ENCODE assay signal across 1 cellular context in the genomic region with DNA sequence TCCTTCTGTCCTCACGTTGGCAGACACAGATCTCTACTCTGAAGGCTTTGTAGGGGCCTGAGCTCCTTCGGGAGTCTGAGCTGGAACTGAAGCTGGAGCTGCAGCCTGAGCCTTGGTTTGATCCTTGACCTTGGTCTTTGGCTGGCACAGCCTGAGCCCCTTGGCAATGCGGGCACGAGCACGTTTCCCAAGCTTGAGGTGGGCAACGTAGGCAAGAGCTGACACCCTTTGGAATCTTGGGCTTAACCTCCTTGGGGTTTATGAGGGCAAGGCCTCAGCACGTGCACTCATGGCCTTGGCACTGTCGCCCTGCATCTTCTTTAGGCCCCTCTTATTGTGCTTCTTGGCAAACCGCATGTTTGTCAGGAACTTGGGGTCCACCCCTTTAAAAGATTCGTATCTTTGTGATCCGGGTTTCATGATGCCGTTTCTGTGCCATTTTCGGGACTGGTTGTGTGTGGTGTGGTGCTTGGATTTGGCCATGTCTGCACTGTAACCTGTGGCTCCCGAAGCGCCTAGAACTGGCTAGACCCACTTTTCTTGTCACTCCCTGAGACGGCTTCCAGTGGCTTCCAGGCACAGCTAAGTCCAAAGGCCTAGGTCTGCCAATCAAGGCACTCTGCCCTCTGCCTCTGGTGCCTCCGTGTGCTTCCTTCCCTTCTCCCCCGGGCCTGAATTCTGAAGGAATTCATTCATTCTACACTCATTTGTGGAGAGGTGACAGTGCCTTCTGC.
TF ChIP-seq lines count a peak whose summit lies in the region.

No MANE protein-coding gene starts in this region.

TF ChIP-seq in K562, 482 proteins besides CTCF, POLR2A, EP300 and RAD21 (continued from another document):
- TF ChIP-seq, protein P1, sequence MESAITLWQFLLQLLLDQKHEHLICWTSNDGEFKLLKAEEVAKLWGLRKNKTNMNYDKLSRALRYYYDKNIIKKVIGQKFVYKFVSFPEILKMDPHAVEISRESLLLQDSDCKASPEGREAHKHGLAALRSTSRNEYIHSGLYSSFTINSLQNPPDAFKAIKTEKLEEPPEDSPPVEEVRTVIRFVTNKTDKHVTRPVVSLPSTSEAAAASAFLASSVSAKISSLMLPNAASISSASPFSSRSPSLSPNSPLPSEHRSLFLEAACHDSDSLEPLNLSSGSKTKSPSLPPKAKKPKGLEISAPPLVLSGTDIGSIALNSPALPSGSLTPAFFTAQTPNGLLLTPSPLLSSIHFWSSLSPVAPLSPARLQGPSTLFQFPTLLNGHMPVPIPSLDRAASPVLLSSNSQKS (CRISPR knock-in tag; IDR thresholded peaks at IDR 0.05), result no peak
- TF ChIP-seq SMAD4 (CRISPR knock-in tag; conservative IDR thresholded peaks at IDR 0.05) (peak; percentile 44; the same call in 1 of the 2 replicates), BRD4 (IDR thresholded peaks at IDR 0.05) (no peak), ZNF282 (CRISPR knock-in tag; IDR thresholded peaks at IDR 0.05) (no peak), KLF16 (IDR thresholded peaks at IDR 0.05) (no peak), ZNF134 (CRISPR knock-in tag; conservative IDR thresholded peaks at IDR 0.05) (no peak), LARP7 (IDR thresholded peaks at IDR 0.05) (no peak), NFIC (IDR thresholded peaks at IDR 0.05) (0 out of 2 replicates have a peak, but pooled peaks have one; percentile 3), SAP30 (IDR thresholded peaks at IDR 0.05; ENCODE audit: borderline replicate concordance, insufficient read depth, low read depth, low read length, poor library complexity, severe bottlenecking) (no peak), CBX1 (IDR thresholded peaks at IDR 0.05; ENCODE audit: low read depth) (no peak), MIER1 (IDR thresholded peaks at IDR 0.05; ENCODE audit: low read depth) (no peak), HNRNPUL1 (IDR thresholded peaks at IDR 0.05; ENCODE audit: low read length) (no peak), EP400 (IDR thresholded peaks at IDR 0.05) (no peak), NELFE (IDR thresholded peaks at IDR 0.05; ENCODE audit: insufficient read depth, insufficient read length) (no peak), TRIM28 (IDR thresholded peaks at IDR 0.05) (no peak), DMBX1 (CRISPR knock-in tag; IDR thresholded peaks at IDR 0.05; ENCODE audit: borderline replicate concordance) (peak; percentile 60), FOSL1 (tag; conservative IDR thresholded peaks at IDR 0.05) (no peak), CBFA2T2 (conservative IDR thresholded peaks at IDR 0.05) (no peak), GABPB2 (CRISPR knock-in tag; conservative IDR thresholded peaks at IDR 0.05) (no peak), HMG20A (CRISPR knock-in tag; conservative IDR thresholded peaks at IDR 0.05) (no peak), SUPT5H (IDR thresholded peaks at IDR 0.05) (no peak), SMC3 (conservative IDR thresholded peaks at IDR 0.05; ENCODE audit: insufficient read depth, low read depth, low read length) (no peak), SMAD3 (CRISPR knock-in tag; conservative IDR thresholded peaks at IDR 0.05) (no peak), EHMT2 (IDR thresholded peaks at IDR 0.05) (no peak), STAG1 (CRISPR knock-in tag; IDR thresholded peaks at IDR 0.05; ENCODE audit: borderline replicate concordance) (peak; percentile 25; the same call in 1 of the 2 replicates), HNRNPL (IDR thresholded peaks at IDR 0.05; ENCODE audit: low read depth, low read length) (0 out of 2 replicates have a peak, but pooled peaks have one; percentile 20), ETS2 (tag; IDR thresholded peaks at IDR 0.05; ENCODE audit: borderline replicate concordance, poor library complexity, severe bottlenecking) (no peak), RBM15 (IDR thresholded peaks at IDR 0.05; ENCODE audit: insufficient read depth, low read length) (no peak), POLR2G (IDR thresholded peaks at IDR 0.05; ENCODE audit: low read depth, low read length) (peak; percentile 45), NR4A1 (CRISPR knock-in tag; IDR thresholded peaks at IDR 0.05) (no peak), NR4A1 (tag; IDR thresholded peaks at IDR 0.05) (peak; percentile 57; the same call in 1 of the 2 replicates), ZNF212 (CRISPR knock-in tag; IDR thresholded peaks at IDR 0.05) (no peak), SP1 (CRISPR knock-in tag; IDR thresholded peaks at IDR 0.05) (0 out of 2 replicates have a peak, but pooled peaks have one; percentile 41), ILK (tag; IDR thresholded peaks at IDR 0.05; ENCODE audit: borderline replicate concordance, low read depth) (no peak), CXXC5 (CRISPR knock-in tag; IDR thresholded peaks at IDR 0.05) (peak; percentile 35), MAZ (CRISPR knock-in tag; conservative IDR thresholded peaks at IDR 0.05 in 1 of 2, IDR thresholded peaks at IDR 0.05 in 1 of 2) (0 out of 4 replicates have a peak, but pooled peaks of 1 of the 2 experiments have one; percentile 20), ADNP (tag; IDR thresholded peaks at IDR 0.05) (no peak), STAT5A (IDR thresholded peaks at IDR 0.05; ENCODE audit: borderline replicate concordance, low read length) (no peak), L3MBTL2 (IDR thresholded peaks at IDR 0.05) (peak; percentile 24; the same call in 1 of the 2 replicates), MYNN (IDR thresholded peaks at IDR 0.05) (0 out of 2 replicates have a peak, but pooled peaks have one; percentile 18), MYNN (CRISPR knock-in tag; IDR thresholded peaks at IDR 0.05) (no peak), YY1 (IDR thresholded peaks at IDR 0.05; ENCODE audit: borderline replicate concordance in 1 of 3, control insufficient read depth in 1 of 3, extremely low read depth in 1 of 3, insufficient read depth in 3 of 3, insufficient read length in 1 of 3, insufficient replicate concordance in 2 of 3, low read depth in 1 of 3, low read length in 2 of 3) (peak in 1 of 3 experiments; percentile 12), ZNF76 (CRISPR knock-in tag; IDR thresholded peaks at IDR 0.05; ENCODE audit: borderline replicate concordance) (0 out of 2 replicates have a peak, but pooled peaks have one; percentile 51), ZNF253 (CRISPR knock-in tag; conservative IDR thresholded peaks at IDR 0.05) (no peak), SAFB (IDR thresholded peaks at IDR 0.05; ENCODE audit: borderline replicate concordance, low read depth, low read length) (no peak), HEY1 (CRISPR knock-in tag; IDR thresholded peaks at IDR 0.05; ENCODE audit: borderline replicate concordance) (no peak), ZC3H4 (CRISPR knock-in tag; IDR thresholded peaks at IDR 0.05; ENCODE audit: borderline replicate concordance) (peak; percentile 60; the same call in 1 of the 2 replicates), SPI1 (IDR thresholded peaks at IDR 0.05; ENCODE audit: borderline replicate concordance, low read depth, low read length) (no peak)
- TF ChIP-seq, protein P2, sequence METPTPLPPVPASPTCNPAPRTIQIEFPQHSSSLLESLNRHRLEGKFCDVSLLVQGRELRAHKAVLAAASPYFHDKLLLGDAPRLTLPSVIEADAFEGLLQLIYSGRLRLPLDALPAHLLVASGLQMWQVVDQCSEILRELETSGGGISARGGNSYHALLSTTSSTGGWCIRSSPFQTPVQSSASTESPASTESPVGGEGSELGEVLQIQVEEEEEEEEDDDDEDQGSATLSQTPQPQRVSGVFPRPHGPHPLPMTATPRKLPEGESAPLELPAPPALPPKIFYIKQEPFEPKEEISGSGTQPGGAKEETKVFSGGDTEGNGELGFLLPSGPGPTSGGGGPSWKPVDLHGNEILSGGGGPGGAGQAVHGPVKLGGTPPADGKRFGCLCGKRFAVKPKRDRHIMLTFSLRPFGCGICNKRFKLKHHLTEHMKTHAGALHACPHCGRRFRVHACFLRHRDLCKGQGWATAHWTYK (CRISPR knock-in tag; IDR thresholded peaks at IDR 0.05), result 0 out of 2 replicates have a peak, but pooled peaks have one; percentile 39
- TF ChIP-seq, protein P3, sequence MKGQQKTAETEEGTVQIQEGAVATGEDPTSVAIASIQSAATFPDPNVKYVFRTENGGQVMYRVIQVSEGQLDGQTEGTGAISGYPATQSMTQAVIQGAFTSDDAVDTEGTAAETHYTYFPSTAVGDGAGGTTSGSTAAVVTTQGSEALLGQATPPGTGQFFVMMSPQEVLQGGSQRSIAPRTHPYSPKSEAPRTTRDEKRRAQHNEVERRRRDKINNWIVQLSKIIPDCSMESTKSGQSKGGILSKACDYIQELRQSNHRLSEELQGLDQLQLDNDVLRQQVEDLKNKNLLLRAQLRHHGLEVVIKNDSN (CRISPR knock-in tag; IDR thresholded peaks at IDR 0.05), result no peak
- TF ChIP-seq, protein P4, sequence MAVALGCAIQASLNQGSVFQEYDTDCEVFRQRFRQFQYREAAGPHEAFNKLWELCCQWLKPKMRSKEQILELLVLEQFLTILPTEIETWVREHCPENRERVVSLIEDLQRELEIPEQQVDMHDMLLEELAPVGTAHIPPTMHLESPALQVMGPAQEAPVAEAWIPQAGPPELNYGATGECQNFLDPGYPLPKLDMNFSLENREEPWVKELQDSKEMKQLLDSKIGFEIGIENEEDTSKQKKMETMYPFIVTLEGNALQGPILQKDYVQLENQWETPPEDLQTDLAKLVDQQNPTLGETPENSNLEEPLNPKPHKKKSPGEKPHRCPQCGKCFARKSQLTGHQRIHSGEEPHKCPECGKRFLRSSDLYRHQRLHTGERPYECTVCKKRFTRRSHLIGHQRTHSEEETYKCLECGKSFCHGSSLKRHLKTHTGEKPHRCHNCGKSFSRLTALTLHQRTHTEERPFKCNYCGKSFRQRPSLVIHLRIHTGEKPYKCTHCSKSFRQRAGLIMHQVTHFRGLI (CRISPR knock-in tag; IDR thresholded peaks at IDR 0.05), result no peak
- TF ChIP-seq, protein P5, sequence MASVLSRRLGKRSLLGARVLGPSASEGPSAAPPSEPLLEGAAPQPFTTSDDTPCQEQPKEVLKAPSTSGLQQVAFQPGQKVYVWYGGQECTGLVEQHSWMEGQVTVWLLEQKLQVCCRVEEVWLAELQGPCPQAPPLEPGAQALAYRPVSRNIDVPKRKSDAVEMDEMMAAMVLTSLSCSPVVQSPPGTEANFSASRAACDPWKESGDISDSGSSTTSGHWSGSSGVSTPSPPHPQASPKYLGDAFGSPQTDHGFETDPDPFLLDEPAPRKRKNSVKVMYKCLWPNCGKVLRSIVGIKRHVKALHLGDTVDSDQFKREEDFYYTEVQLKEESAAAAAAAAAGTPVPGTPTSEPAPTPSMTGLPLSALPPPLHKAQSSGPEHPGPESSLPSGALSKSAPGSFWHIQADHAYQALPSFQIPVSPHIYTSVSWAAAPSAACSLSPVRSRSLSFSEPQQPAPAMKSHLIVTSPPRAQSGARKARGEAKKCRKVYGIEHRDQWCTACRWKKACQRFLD (CRISPR knock-in tag; IDR thresholded peaks at IDR 0.05), result peak; percentile 9
- TF ChIP-seq, protein P6, sequence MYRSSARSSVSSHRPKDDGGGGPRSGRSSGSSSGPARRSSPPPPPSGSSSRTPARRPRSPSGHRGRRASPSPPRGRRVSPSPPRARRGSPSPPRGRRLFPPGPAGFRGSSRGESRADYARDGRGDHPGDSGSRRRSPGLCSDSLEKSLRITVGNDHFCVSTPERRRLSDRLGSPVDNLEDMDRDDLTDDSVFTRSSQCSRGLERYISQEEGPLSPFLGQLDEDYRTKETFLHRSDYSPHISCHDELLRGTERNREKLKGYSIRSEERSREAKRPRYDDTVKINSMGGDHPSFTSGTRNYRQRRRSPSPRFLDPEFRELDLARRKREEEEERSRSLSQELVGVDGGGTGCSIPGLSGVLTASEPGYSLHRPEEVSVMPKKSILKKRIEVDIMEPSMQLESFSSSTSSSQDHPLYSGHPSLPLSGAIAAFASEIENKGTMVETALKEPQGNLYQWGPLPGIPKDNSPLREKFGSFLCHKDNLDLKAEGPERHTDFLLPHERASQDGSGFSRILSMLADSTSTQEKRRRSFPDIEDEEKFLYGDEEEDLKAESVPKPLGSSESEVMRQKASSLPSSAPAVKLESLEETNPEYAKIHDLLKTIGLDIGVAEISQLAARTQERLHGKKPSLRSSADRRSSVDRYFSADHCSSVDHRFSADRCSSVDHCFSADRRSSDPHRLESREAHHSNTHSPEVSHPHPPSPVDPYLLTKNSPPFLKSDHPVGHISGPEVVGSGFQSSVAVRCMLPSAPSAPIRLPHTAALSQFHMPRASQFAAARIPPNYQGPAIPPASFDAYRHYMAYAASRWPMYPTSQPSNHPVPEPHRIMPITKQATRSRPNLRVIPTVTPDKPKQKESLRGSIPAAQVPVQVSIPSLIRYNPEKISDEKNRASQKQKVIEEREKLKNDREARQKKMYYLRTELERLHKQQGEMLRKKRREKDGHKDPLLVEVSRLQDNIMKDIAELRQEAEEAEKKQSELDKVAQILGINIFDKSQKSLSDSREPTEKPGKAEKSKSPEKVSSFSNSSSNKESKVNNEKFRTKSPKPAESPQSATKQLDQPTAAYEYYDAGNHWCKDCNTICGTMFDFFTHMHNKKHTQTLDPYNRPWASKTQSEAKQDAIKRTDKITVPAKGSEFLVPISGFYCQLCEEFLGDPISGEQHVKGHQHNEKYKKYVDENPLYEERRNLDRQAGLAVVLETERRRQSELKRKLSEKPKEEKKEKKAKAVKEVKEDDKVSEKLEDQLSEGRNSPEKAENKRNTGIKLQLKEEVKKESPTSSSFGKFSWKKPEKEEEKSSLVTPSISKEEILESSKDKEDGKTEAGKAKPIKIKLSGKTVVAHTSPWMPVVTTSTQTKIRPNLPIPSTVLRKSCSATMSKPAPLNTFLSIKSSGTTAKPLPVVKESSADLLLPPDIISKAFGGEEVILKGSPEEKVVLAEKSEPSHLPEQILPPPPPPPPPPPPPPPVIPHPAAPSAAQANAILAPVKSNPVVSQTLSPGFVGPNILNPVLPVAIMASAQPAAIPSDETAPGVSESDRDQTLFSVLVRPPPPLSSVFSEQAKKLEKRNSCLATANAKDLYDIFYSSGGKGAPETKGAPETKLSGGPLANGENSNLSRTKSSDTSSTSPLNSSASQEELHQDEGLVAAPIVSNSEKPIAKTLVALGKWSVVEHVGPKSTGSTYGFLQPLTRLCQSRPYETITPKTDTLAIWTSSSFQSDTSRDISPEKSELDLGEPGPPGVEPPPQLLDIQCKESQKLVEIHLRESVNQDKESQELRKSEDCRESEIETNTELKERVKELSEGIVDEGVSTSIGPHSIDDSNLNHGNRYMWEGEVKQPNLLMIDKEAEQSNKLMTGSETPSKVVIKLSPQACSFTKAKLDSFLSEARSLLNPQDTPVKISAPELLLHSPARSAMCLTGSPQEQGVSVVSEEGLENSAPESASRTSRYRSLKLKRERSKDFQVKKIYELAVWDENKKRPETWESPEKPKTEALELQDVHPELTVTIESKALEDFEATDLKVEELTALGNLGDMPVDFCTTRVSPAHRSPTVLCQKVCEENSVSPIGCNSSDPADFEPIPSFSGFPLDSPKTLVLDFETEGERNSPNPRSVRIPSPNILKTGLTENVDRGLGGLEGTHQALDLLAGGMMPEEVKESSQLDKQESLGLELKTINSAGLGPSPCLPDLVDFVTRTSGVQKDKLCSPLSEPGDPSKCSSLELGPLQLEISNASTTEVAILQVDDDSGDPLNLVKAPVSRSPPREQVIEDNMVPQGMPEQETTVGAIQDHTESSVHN (IDR thresholded peaks at IDR 0.05; ENCODE audit: borderline replicate concordance in 1 of 2, low read depth in 1 of 2), result no peak
- TF ChIP-seq, protein P7, sequence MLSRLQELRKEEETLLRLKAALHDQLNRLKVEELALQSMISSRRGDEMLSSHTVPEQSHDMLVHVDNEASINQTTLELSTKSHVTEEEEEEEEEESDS (CRISPR knock-in tag; IDR thresholded peaks at IDR 0.05), result no peak
- TF ChIP-seq, protein P8, sequence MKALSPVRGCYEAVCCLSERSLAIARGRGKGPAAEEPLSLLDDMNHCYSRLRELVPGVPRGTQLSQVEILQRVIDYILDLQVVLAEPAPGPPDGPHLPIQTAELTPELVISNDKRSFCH (CRISPR knock-in tag; IDR thresholded peaks at IDR 0.05), result no peak
- TF ChIP-seq, protein P8 (tag; IDR thresholded peaks at IDR 0.05), result no peak; the same call in 1 of the 2 replicates
